18 cellular contexts compared by ENCODE assay signal in genomic region chr2:176592230-176592629, GRCh38.
A peak's percentile ranks its signal among the peaks of the same experiment; 100 is the strongest.
DNase-seq lines count a peak whose midpoint lies in the region; TF ChIP-seq lines count a peak whose summit lies in the region.
"Had no signal": no experiment of that assay in that cellular context is flagged by ENCODE, and none has a peak within 500 bp of the region (broad histone marks: within the 10 kb centered on the region; RNA-seq: fewer than 3 reads in every experiment).

No MANE protein-coding gene starts in this region.

- CTCF ChIA-PET in A673 (lab: Charles Lee): no interaction called here

- TF ChIP-seq CTCF in A673 (conservative IDR thresholded peaks at IDR 0.05; ENCODE audit: low read depth, low read length): no peak
- no peak for TF ChIP-seq CTCF in WERI-Rb-1 (IDR thresholded peaks at IDR 0.05; ENCODE audit: low read depth, low read length)
- no peak for TF ChIP-seq CTCF in retinal pigment epithelial cell (conservative IDR thresholded peaks at IDR 0.05; ENCODE audit: low read depth, low read length)

- no peaks in the 10 kb centered on the region for H3K36me3 ChIP-seq in A673 (ENCODE audit: insufficient read depth, low read length, poor library complexity, severe bottlenecking)
- H3K36me3 ChIP-seq in WERI-Rb-1: no peaks in the 10 kb centered on the region

- H3K9me3 ChIP-seq in A673 (ENCODE audit: low read depth, low read length, poor library complexity, severe bottlenecking) (no peaks in the 10 kb centered on the region), WERI-Rb-1 (ENCODE audit: severe bottlenecking) (no peaks in the 10 kb centered on the region)
- H3K9me3 ChIP-seq: A549 had no signal

- DNase-seq in A673 (ENCODE audit: low spot score) (peak; percentile 15), NCI-H82 (lab: John Stamatoyannopoulos, UW) (peak; percentile 73), WERI-Rb-1 (peak; percentile 20), retinal pigment epithelial cell (ENCODE audit: low read depth) (peak; percentile 66), T-helper 2 cell (no peak), activated T-cell treated with anti-CD3 and anti-CD28 coated beads for 4 hours (no peak)
- DNase-seq in activated naive CD4-positive, alpha-beta T cell treated with Interleukin-2 at 50 U/mL for 16 hours: no peak
- DNase-seq: 8988T; C1 segment of cervical spinal cord; Calu3; CD4-positive, alpha-beta memory T cell; COR-L47; DMS53; DMS79 treated with DMSO at 0.1 percent for 48 hours; GM23248; H7; HCEC 1CT had no signal

- H3K27me3 ChIP-seq in A673 (replicated peaks; ENCODE audit: insufficient read depth, low read depth, low read length, poor library complexity) (no peaks in the 10 kb centered on the region), WERI-Rb-1 (ENCODE audit: insufficient read depth, low read depth, severe bottlenecking) (peaks cover 39% of the 10 kb centered on the region)

- no peak overlapping the region for H3K4me3 ChIP-seq in A673 (ENCODE audit: low read depth, low read length, poor library complexity, severe bottlenecking)
- no peak overlapping the region for H3K4me3 ChIP-seq in WERI-Rb-1 (ENCODE audit: low read depth, low read length)
- no peak overlapping the region for H3K4me3 ChIP-seq in retinal pigment epithelial cell (ENCODE audit: low read length)
- H3K4me3 ChIP-seq: A549, GM23248 had no signal

- POLR2A ChIA-PET in A673 (lab: Charles Lee; ENCODE audit: low non-redundant PET): no interaction called here

- H3K4me1 ChIP-seq in A673 (ENCODE audit: insufficient read depth, low read length, poor library complexity, severe bottlenecking): no peaks in the 10 kb centered on the region
- H3K4me1 ChIP-seq: A549 had no signal

- H3K27ac ChIP-seq in A673 (ENCODE audit: low read depth, low read length, poor library complexity, severe bottlenecking): no peak overlapping the region
- no peak overlapping the region for H3K27ac ChIP-seq in WERI-Rb-1
- H3K27ac ChIP-seq: A549, GM23248 had no signal

- no TSS peak for BruUV-seq in A673 (replicated peaks; lab: Mats Ljungman, UMichigan)

- intact Hi-C loops in A673 (cut with micrococcal nuclease; ENCODE audit: unreplicated experiment): no loop called here

Comparison
In these comparisons a context has a peak if more than half of its experiments do, and no peak if none do; other contexts are left out.
1. DNase-seq: peak in A673 (single experiment), NCI-H82 (single experiment), WERI-Rb-1 (single experiment) and retinal pigment epithelial cell (single experiment); none in T-helper 2 cell (0 of 5), activated T-cell treated with anti-CD3 and anti-CD28 coated beads for 4 hours (single experiment) and activated naive CD4-positive, alpha-beta T cell treated with Interleukin-2 at 50 U/mL for 16 hours (single experiment).